18 cellular contexts compared by ENCODE assay signal in genomic region chr6:84249724-84250123, GRCh38. TPM values are rescaled to one million over a fixed set of nuclear protein-coding genes. Genes with fewer than 3 reads are reported as not detected.
DNase-seq lines count a peak whose midpoint lies in the region; ATAC-seq and TF ChIP-seq lines count a peak whose summit lies in the region.
"Had no signal": no experiment of that assay in that cellular context is flagged by ENCODE, and none has a peak within 500 bp of the region (broad histone marks: within the 10 kb centered on the region; RNA-seq: fewer than 3 reads in every experiment).

No MANE protein-coding gene starts in this region.

- H3K4me2 ChIP-seq in Karpas-422 (ENCODE audit: low read depth, low read length, poor library complexity, severe bottlenecking) (no peak overlapping the region), OCI-LY7 (ENCODE audit: low read length) (no peak overlapping the region)

- H3K36me3 ChIP-seq in Karpas-422 (ENCODE audit: insufficient read depth, low read length) (no peaks in the 10 kb centered on the region), SJCRH30 (no peaks in the 10 kb centered on the region), OCI-LY7 (ENCODE audit: insufficient read depth, low read length) (no peaks in the 10 kb centered on the region)
- H3K36me3 ChIP-seq: heart left ventricle had no signal

- no peak overlapping the region for H3K27ac ChIP-seq in Karpas-422 (ENCODE audit: low read length)
- no peak overlapping the region for H3K27ac ChIP-seq in SJCRH30
- no peak overlapping the region for H3K27ac ChIP-seq in OCI-LY7 (ENCODE audit: low read depth, low read length, poor library complexity, severe bottlenecking)
- H3K27ac ChIP-seq: body of pancreas, heart left ventricle had no signal

- H3K9me3 ChIP-seq in Karpas-422 (ENCODE audit: low read length) (no peaks in the 10 kb centered on the region), SJCRH30 (replicated peaks) (no peaks in the 10 kb centered on the region), OCI-LY7 (ENCODE audit: low read length) (no peaks in the 10 kb centered on the region)
- H3K9me3 ChIP-seq: body of pancreas, heart left ventricle had no signal

- DNase-seq in AG20443 (ENCODE audit: low spot score) (peak; percentile 15), Karpas-422 (no peak), SJCRH30 (peak; percentile 9 to 37), fibroblast of mammary gland (ENCODE audit: low read depth) (peak; percentile 31), NCI-H526 (lab: John Stamatoyannopoulos, UW) (no peak), OCI-LY7 (ENCODE audit: low spot score) (no peak), cortex of kidney (lab: John Stamatoyannopoulos, UW) (no peak)
- DNase-seq: activated CD4-positive, alpha-beta T cell treated with anti-CD3 and anti-CD28 coated beads for 36 hours; activated naive CD4-positive, alpha-beta T cell treated with anti-CD3 and anti-CD28 coated beads, Interleukin-2, amount 50 U/mL, for 16 hours; activated T-cell treated with anti-CD3 and anti-CD28 coated beads, Interleukin-2, amount 50 U/mL, for 24 hours; body of pancreas; mammary epithelial cell; naive thymus-derived CD8-positive, alpha-beta T cell; NCI-H1436 treated with DMSO at 0.1 percent for 48 hours; SIG-M5; stimulated activated CD4-positive, alpha-beta T cell treated with anti-CD3 and anti-CD28 coated beads, Interleukin-4, amount 100 ng/mL, for 1 hour had no signal

- H4K20me1 ChIP-seq in Karpas-422 (ENCODE audit: insufficient read depth, low read depth, low read length) = no peaks in the 10 kb centered on the region
- no peaks in the 10 kb centered on the region for H4K20me1 ChIP-seq in OCI-LY7 (ENCODE audit: insufficient read depth, low read length)

- no peak overlapping the region for H3K9ac ChIP-seq in Karpas-422 (ENCODE audit: low read length)

- H3K4me3 ChIP-seq in Karpas-422 (ENCODE audit: low read length) (no peak overlapping the region), SJCRH30 (no peak overlapping the region), fibroblast of mammary gland (ENCODE audit: control insufficient read depth, low read depth, low read length) (no peak overlapping the region), OCI-LY7 (ENCODE audit: low read depth, low read length, poor library complexity, severe bottlenecking) (no peak overlapping the region)
- H3K4me3 ChIP-seq: body of pancreas, heart left ventricle had no signal

- CTCF ChIA-PET in OCI-LY7 (lab: Charles Lee; ENCODE audit: unreplicated experiment) = no interaction called here

- POLR2A ChIA-PET in OCI-LY7 (lab: Charles Lee) = interaction anchor here (0.6 kb wide), 1 partner anchor 633 kb away, joined by 5 read pairs; no protein-coding TSS in a partner anchor

- no TSS peak for BruUV-seq in OCI-LY7 (replicated peaks; lab: Mats Ljungman, UMichigan)

- intact Hi-C loops in OCI-LY7 (cut with micrococcal nuclease; ENCODE audit: unreplicated experiment) = no loop called here

- H3K79me2 ChIP-seq in Karpas-422 (ENCODE audit: low read length) (no peaks in the 10 kb centered on the region), OCI-LY7 (ENCODE audit: insufficient read depth, low read depth, low read length) (no peaks in the 10 kb centered on the region)

- no peaks in the 10 kb centered on the region for H3K27me3 ChIP-seq in Karpas-422 (ENCODE audit: low read length)
- no peaks in the 10 kb centered on the region for H3K27me3 ChIP-seq in SJCRH30
- H3K27me3 ChIP-seq: body of pancreas, heart left ventricle had no signal

- no peaks in the 10 kb centered on the region for H3K9me2 ChIP-seq in Karpas-422 (replicated peaks; ENCODE audit: insufficient read depth, low read length)
- H3K9me2 ChIP-seq in OCI-LY7 (ENCODE audit: insufficient read depth, low read length) = no peaks in the 10 kb centered on the region

- H2AFZ ChIP-seq in Karpas-422 (ENCODE audit: low read length) (peak overlapping the region; percentile 30; the same call in 1 of the 2 replicates), OCI-LY7 (ENCODE audit: low read length) (no peak overlapping the region)

- peaks cover 17% of the 10 kb centered on the region for H3K4me1 ChIP-seq in Karpas-422 (ENCODE audit: low read length)
- H3K4me1 ChIP-seq in SJCRH30 = no peaks in the 10 kb centered on the region
- H3K4me1 ChIP-seq in OCI-LY7 (ENCODE audit: insufficient read depth, low read length, poor library complexity, severe bottlenecking) = no peaks in the 10 kb centered on the region
- H3K4me1 ChIP-seq: body of pancreas, heart left ventricle had no signal

- no peak for ATAC-seq in HG02678 (IDR thresholded peaks at IDR 0.05; ENCODE audit: unreplicated experiment)
- ATAC-seq: activated CD4-positive, alpha-beta T cell treated with anti-CD3 and anti-CD28 coated beads for 36 hours; body of pancreas; heart left ventricle; naive thymus-derived CD8-positive, alpha-beta T cell had no signal

- TF ChIP-seq CTCF in fibroblast of mammary gland (conservative IDR thresholded peaks at IDR 0.05; ENCODE audit: control insufficient read depth, insufficient read depth, low read depth, low read length) = no peak
- TF ChIP-seq CTCF in OCI-LY7 (conservative IDR thresholded peaks at IDR 0.05; ENCODE audit: low read length) = no peak

RNA-seq across cellular contexts. Expression of gene CEP162, which starts 22.3 kb away (rescaled TPM):
- total RNA-seq in Karpas-422 (2014; rRNA removed; shearing (Covaris generic); ENCODE audit: low replicate concordance) = 3.8 and 7.5 TPM in 2 replicates
- total RNA-seq in SJCRH30 (2014; rRNA removed; shearing (Covaris generic)) = 7.9 and 8.3 TPM in 2 replicates
- total RNA-seq in OCI-LY7 (2014; rRNA removed; shearing (Covaris generic)) = 6.3 and 8.9 TPM in 2 replicates
- 9.6 and 10.0 TPM in 2 replicates for total RNA-seq in OCI-LY7 (2022)

Comparison
In these comparisons a context has a peak if more than half of its experiments do, and no peak if none do; other contexts are left out.
1. DNase-seq: peak in AG20443 (single experiment), SJCRH30 (2 of 2) and fibroblast of mammary gland (single experiment); none in Karpas-422 (single experiment), NCI-H526 (0 of 2), OCI-LY7 (single experiment) and cortex of kidney (single experiment).